20 cellular contexts compared by ENCODE assay signal in genomic region chr15:65630760-65631159, GRCh38.
DNase-seq lines count a peak whose midpoint lies in the region; ATAC-seq and TF ChIP-seq lines count a peak whose summit lies in the region.
"Had no signal": no experiment of that assay in that cellular context is flagged by ENCODE, and none has a peak within 500 bp of the region (broad histone marks: within the 10 kb centered on the region; RNA-seq: fewer than 3 reads in every experiment).

No MANE protein-coding gene starts in this region.

- H3K9me3 Mint-ChIP-seq in stimulated activated effector memory CD8-positive, alpha-beta T cell treated with anti-CD3 and anti-CD28 coated beads, Interleukin-12 subunit alpha, Interleukin-12 subunit beta, amount 100 ng/mL, for 72 hours = no peaks in the 10 kb centered on the region
- no peaks in the 10 kb centered on the region for H3K9me3 Mint-ChIP-seq in nephron progenitor cell
- H3K9me3 Mint-ChIP-seq: activated T-helper 2 cell treated with anti-CD3 and anti-CD28 coated beads, Interferon-gamma antibody, Interleukin-2, Interleukin-4, amounts not matched to agents 10 μg/mL and 5 μg/mL and 100 μg/mL, durations not matched to agents 14 hours and 24 hours and 36 hours had no signal

- H3K36me3 Mint-ChIP-seq in stimulated activated effector memory CD8-positive, alpha-beta T cell treated with anti-CD3 and anti-CD28 coated beads, Interleukin-12 subunit alpha, Interleukin-12 subunit beta, amount 100 ng/mL, for 72 hours = peaks cover under 1% of the 10 kb centered on the region
- H3K36me3 Mint-ChIP-seq in nephron progenitor cell (ENCODE audit: low read depth) = peaks cover under 1% of the 10 kb centered on the region

- peak overlapping the region; percentile 24 for H3K4me3 Mint-ChIP-seq in stimulated activated effector memory CD8-positive, alpha-beta T cell treated with anti-CD3 and anti-CD28 coated beads, Interleukin-12 subunit alpha, Interleukin-12 subunit beta, amount 100 ng/mL, for 72 hours
- H3K4me3 Mint-ChIP-seq in nephron progenitor cell = no peak overlapping the region

- TF ChIP-seq CTCF in GM13976 (IDR thresholded peaks at IDR 0.05; ENCODE audit: borderline replicate concordance, control extremely low read depth, extremely low read depth, insufficient read depth, missing control alignments) (no peak), nephron progenitor cell (IDR thresholded peaks at IDR 0.05) (no peak)

- ATAC-seq in GM21381 (IDR thresholded peaks at IDR 0.05; ENCODE audit: unreplicated experiment) (peak; percentile 51), HG03432 (IDR thresholded peaks at IDR 0.05; ENCODE audit: unreplicated experiment) (peak; percentile 72)
- peak; percentile 80 for ATAC-seq in stimulated activated effector memory CD8-positive, alpha-beta T cell treated with anti-CD3 and anti-CD28 coated beads, Interleukin-12 subunit alpha, Interleukin-12 subunit beta, amount 100 ng/mL, for 72 hours
- ATAC-seq: K562, pancreas had no signal

- peaks cover 36% of the 10 kb centered on the region for H3K4me1 Mint-ChIP-seq in stimulated activated effector memory CD8-positive, alpha-beta T cell treated with anti-CD3 and anti-CD28 coated beads, Interleukin-12 subunit alpha, Interleukin-12 subunit beta, amount 100 ng/mL, for 72 hours
- peaks cover 9% of the 10 kb centered on the region for H3K4me1 Mint-ChIP-seq in nephron progenitor cell

- H3K27me3 Mint-ChIP-seq in nephron progenitor cell (ENCODE audit: low read depth, poor library complexity) = no peaks in the 10 kb centered on the region

- in situ Hi-C loops in GM13976 (cut with MboI; ENCODE audit: low sequenced_read_pairs, unreplicated experiment) = loop anchor here (10.0 to 25.0 kb wide), 3 partner anchors 204 to 557 kb away; no protein-coding TSS in a partner anchor

- peak; percentile 20 for DNase-seq in NK-92 treated with Interleukin-12 subunit alpha and Interleukin-12 subunit beta, amount 100 ng/mL, for 24 hours (lab: John Stamatoyannopoulos, UW)
- DNase-seq in NK-92 (lab: John Stamatoyannopoulos, UW; ENCODE audit: unreplicated experiment) = no peak
- DNase-seq in stimulated activated effector memory CD8-positive, alpha-beta T cell treated with anti-CD3 and anti-CD28 coated beads, Interleukin-12 subunit alpha, Interleukin-12 subunit beta, amount 100 ng/mL, for 72 hours (ENCODE audit: low spot score in 2 of 2) = no peak
- no peak for DNase-seq in GM13976 (ENCODE audit: low spot score)
- DNase-seq in nephron progenitor cell = no peak
- DNase-seq in COLO668 (lab: John Stamatoyannopoulos, UW; ENCODE audit: unreplicated experiment) = no peak
- DNase-seq: amniotic stem cell; central memory CD4-positive, alpha-beta T cell; DMS79; foreskin fibroblast; left ventricle myocardium inferior; NCI-H1105 treated with DMSO at 0.1 percent for 48 hours; NCI-H226; pancreas; SIG-M5; trophoblast cell had no signal

- H3K27ac Mint-ChIP-seq in stimulated activated effector memory CD8-positive, alpha-beta T cell treated with anti-CD3 and anti-CD28 coated beads, Interleukin-12 subunit alpha, Interleukin-12 subunit beta, amount 100 ng/mL, for 72 hours = no peak overlapping the region
- no peak overlapping the region for H3K27ac Mint-ChIP-seq in nephron progenitor cell
- H3K27ac Mint-ChIP-seq: activated T-helper 2 cell treated with anti-CD3 and anti-CD28 coated beads, Interferon-gamma antibody, Interleukin-2, Interleukin-4, amounts not matched to agents 10 μg/mL and 5 μg/mL and 100 μg/mL, durations not matched to agents 14 hours and 24 hours and 36 hours had no signal
